ENCODE assay signal across 29 cellular contexts in the genomic region with DNA sequence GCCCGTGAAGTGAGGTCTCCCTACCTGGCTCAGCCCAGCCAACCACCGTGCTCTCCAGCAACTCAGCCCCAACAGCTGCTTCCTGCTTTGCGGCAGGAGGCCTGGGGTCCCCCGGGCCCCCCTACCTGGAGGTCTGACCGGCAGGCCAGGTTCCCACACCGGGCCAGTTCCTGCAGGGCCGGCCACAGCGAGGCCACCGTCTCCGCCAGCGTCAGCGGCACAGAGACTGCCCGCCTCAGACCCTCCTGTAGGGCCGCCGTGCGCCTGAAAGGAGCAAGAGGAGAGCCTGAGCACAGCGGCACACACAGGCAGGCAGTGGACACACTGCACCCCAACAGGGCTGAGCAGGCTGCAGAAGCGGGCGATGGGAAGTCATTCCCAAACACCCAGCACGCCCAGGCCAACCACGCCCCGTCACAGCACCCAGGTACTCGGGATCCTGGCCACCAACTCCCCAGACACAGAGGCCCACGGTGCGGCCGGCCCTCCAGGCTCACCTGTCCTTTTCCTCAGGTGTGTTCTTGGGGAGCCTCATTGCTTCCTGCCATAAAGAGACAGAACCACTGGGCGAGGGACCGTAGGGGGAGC. TPM values are rescaled to one million over a fixed set of nuclear protein-coding genes. Genes with fewer than 3 reads are reported as not detected.
"Had no signal": no experiment of that assay in that cellular context is flagged by ENCODE, and none has a peak within 500 bp of the region (broad histone marks: within the 10 kb centered on the region; RNA-seq: fewer than 3 reads in every experiment).

No MANE protein-coding gene starts in this region.

- H3K4me3 Mint-ChIP-seq: naive thymus-derived CD8-positive, alpha-beta T cell; nephron; neural crest cell; stimulated activated effector memory CD8-positive, alpha-beta T cell treated with anti-CD3 and anti-CD28 coated beads, Interleukin-12 subunit alpha, Interleukin-12 subunit beta, amount 100 ng/mL, for 72 hours had no signal

- H3K4me1 ChIP-seq: left lung, right atrium auricular region, thyroid gland, upper lobe of left lung had no signal

- H3K9me3 Mint-ChIP-seq: naive thymus-derived CD8-positive, alpha-beta T cell; nephron; neural crest cell; stimulated activated effector memory CD8-positive, alpha-beta T cell treated with anti-CD3 and anti-CD28 coated beads, Interleukin-12 subunit alpha, Interleukin-12 subunit beta, amount 100 ng/mL, for 72 hours had no signal

- H3K9me3 ChIP-seq: heart left ventricle, lower lobe of right lung, neutrophil, ovary, right atrium auricular region, sigmoid colon, stomach, testis, thyroid gland, transverse colon, upper lobe of left lung had no signal

- H3K27ac ChIP-seq: heart left ventricle, left lung, lower lobe of right lung, neutrophil, ovary, right atrium auricular region, sigmoid colon, spleen, stomach, testis, thyroid gland, transverse colon, upper lobe of left lung had no signal

- H3K27me3 ChIP-seq: heart left ventricle, ovary, right atrium auricular region, sigmoid colon, testis, thyroid gland, upper lobe of left lung had no signal

- H3K4me3 ChIP-seq: heart left ventricle, left lung, lower lobe of right lung, ovary, right atrium auricular region, sigmoid colon, spleen, stomach, testis, thyroid gland, transverse colon, upper lobe of left lung had no signal

- H3K27ac Mint-ChIP-seq: naive thymus-derived CD8-positive, alpha-beta T cell; nephron; progenitor cell of endocrine pancreas; stimulated activated effector memory CD8-positive, alpha-beta T cell treated with anti-CD3 and anti-CD28 coated beads, Interleukin-12 subunit alpha, Interleukin-12 subunit beta, amount 100 ng/mL, for 72 hours had no signal

- H3K36me3 Mint-ChIP-seq: naive thymus-derived CD8-positive, alpha-beta T cell; stimulated activated effector memory CD8-positive, alpha-beta T cell treated with anti-CD3 and anti-CD28 coated beads, Interleukin-12 subunit alpha, Interleukin-12 subunit beta, amount 100 ng/mL, for 72 hours had no signal

- H3K36me3 ChIP-seq: heart left ventricle, left lung, lower lobe of right lung, neutrophil, ovary, right atrium auricular region, sigmoid colon, spleen, stomach, thyroid gland, transverse colon, upper lobe of left lung had no signal

- DNase-seq: hypothalamus; kidney glomerular epithelial cell; left cardiac atrium; lower lobe of right lung; mammary epithelial cell; mesenchymal stem cell; naive thymus-derived CD8-positive, alpha-beta T cell; occipital lobe; ovary; sigmoid colon; small intestine; spleen; stimulated activated CD4-positive, alpha-beta T cell treated with anti-CD3 and anti-CD28 coated beads, Interleukin-4, amount 100 ng/mL, for 24 hours; stimulated activated naive CD4-positive, alpha-beta T cell; stomach; testis; thyroid gland; transverse colon had no signal

- ATAC-seq: heart left ventricle; left lung; lower lobe of right lung; naive thymus-derived CD8-positive, alpha-beta T cell; stimulated activated effector memory CD8-positive, alpha-beta T cell treated with anti-CD3 and anti-CD28 coated beads, Interleukin-12 subunit alpha, Interleukin-12 subunit beta, amount 100 ng/mL, for 72 hours had no signal

RNA-seq across cellular contexts. Expression of a gene that starts 16.9 kb away (rescaled TPM):
- total RNA-seq: occipital lobe, pulmonary artery endothelial cell, transverse colon had no signal
- polyA plus RNA-seq: keratinocyte; mammary epithelial cell; naive thymus-derived CD8-positive, alpha-beta T cell had no signal
